Comparison of ENCODE assay signal across 16 cellular contexts in the genomic region with DNA sequence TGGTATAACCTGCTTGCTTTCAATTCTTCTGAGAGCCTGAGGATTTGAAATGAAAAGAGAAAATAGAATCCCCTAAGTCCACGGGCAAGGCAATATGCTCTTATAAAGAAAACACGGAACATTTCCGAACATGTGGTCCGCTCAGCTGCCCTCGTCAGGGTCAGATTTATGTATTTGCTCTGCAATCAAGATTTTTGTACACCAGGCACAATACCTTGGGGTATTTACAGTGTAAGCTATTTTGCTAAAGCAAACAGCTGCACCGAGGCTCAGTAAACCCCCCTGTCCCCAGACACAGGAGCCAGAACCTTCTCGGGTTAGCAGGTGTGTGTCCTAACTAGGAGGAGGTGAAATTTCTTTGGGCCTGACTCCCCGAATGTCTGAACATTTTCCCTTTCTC.
DNase-seq lines count a peak whose midpoint lies in the region; ATAC-seq and TF ChIP-seq lines count a peak whose summit lies in the region.
"Had no signal": no experiment of that assay in that cellular context is flagged by ENCODE, and none has a peak within 500 bp of the region (broad histone marks: within the 10 kb centered on the region; RNA-seq: fewer than 3 reads in every experiment).

No MANE protein-coding gene starts in this region.

- in situ Hi-C loops in T47D (cut with HindIII; ENCODE audit: low pct_unique_long_range_greater_than_20kb, low sequenced_read_pairs) (no loop called here), mammary epithelial cell (cut with MboI; ENCODE audit: low sequenced_read_pairs in 2 of 2) (no loop called here)

- TF ChIP-seq CTCF in mammary epithelial cell (conservative IDR thresholded peaks at IDR 0.05 in 1 of 2, IDR thresholded peaks at IDR 0.05 in 1 of 2; ENCODE audit: extremely low read depth in 1 of 2, insufficient read depth in 1 of 2, low read depth in 1 of 2, low read length in 2 of 2) (no peak), neural crest cell (conservative IDR thresholded peaks at IDR 0.05) (no peak)

- no peak overlapping the region for H3K9ac ChIP-seq in mammary epithelial cell (ENCODE audit: insufficient read depth, low read length)

- no peaks in the 10 kb centered on the region for H3K36me3 ChIP-seq in mammary epithelial cell (ENCODE audit: insufficient read depth, low read length)
- H3K36me3 ChIP-seq: BE2C, SJSA1 had no signal

- ATAC-seq in HG02852 (IDR thresholded peaks at IDR 0.05; ENCODE audit: unreplicated experiment), result no peak

- peaks cover 84% of the 10 kb centered on the region for H3K4me1 Mint-ChIP-seq in neural crest cell
- H3K4me1 Mint-ChIP-seq: CD4-positive, alpha-beta memory T cell had no signal

- no TSS peak for BruUV-seq in mammary epithelial cell (replicated peaks; lab: Mats Ljungman, UMichigan)

- DNase-seq in T47D (ENCODE audit: low read depth in 1 of 2, low spot score in 1 of 2) (peak; percentile 44 to 88), mammary epithelial cell (no peak), SHP77 (lab: John Stamatoyannopoulos, UW) (peak; percentile 76 to 77), neural crest cell (ENCODE audit: low read depth, low spot score) (no peak), AG08396 (ENCODE audit: low spot score) (no peak), cerebellum (ENCODE audit: low spot score) (no peak)
- DNase-seq: BE2C; CD4-positive, alpha-beta memory T cell; H9; MM.1S; NCI-H1436 treated with DMSO at 0.1 percent for 48 hours; NCI-H446; RPMI8226; SW 1271 had no signal

- no peaks in the 10 kb centered on the region for H3K79me2 ChIP-seq in mammary epithelial cell (ENCODE audit: insufficient read depth, low read length)

- no peaks in the 10 kb centered on the region for H3K27me3 Mint-ChIP-seq in neural crest cell (ENCODE audit: low read depth)

- H2AFZ ChIP-seq in mammary epithelial cell (ENCODE audit: low read depth, low read length), result no peak overlapping the region

- H3K4me3 ChIP-seq in mammary epithelial cell (replicated peaks in 1 of 3; ENCODE audit: insufficient read depth in 1 of 3, low read depth in 2 of 3, low read length in 3 of 3), result no peak overlapping the region
- H3K4me3 ChIP-seq: SJSA1 had no signal

- H3K9me3 ChIP-seq in mammary epithelial cell (replicated peaks; ENCODE audit: insufficient read depth, low read length), result no peaks in the 10 kb centered on the region
- H3K9me3 ChIP-seq: BE2C, SJSA1 had no signal

- H4K20me1 ChIP-seq in mammary epithelial cell (ENCODE audit: insufficient read depth, low read length), result no peaks in the 10 kb centered on the region

- H3K4me2 ChIP-seq in mammary epithelial cell (ENCODE audit: insufficient read depth, low read depth, low read length), result no peak overlapping the region

- dilution Hi-C loops in mammary epithelial cell (cut with HindIII; ENCODE audit: low sequenced_read_pairs), result no loop called here

- H3K4me3 Mint-ChIP-seq in neural crest cell, result peak overlapping the region; percentile 62
- H3K4me3 Mint-ChIP-seq: CD4-positive, alpha-beta memory T cell; H9 had no signal

- no peaks in the 10 kb centered on the region for H3K4me1 ChIP-seq in mammary epithelial cell (ENCODE audit: insufficient read depth, low read length)
- H3K4me1 ChIP-seq: BE2C, SJSA1 had no signal

- no peaks in the 10 kb centered on the region for H3K27me3 ChIP-seq in mammary epithelial cell (ENCODE audit: insufficient read depth, low read length)
- H3K27me3 ChIP-seq: BE2C, SJSA1 had no signal

- no peak overlapping the region for H3K27ac ChIP-seq in mammary epithelial cell (ENCODE audit: insufficient read depth, low read depth, low read length)
- H3K27ac ChIP-seq: SJSA1 had no signal

- 93% methylated on average over 7 of the region's 8 CpGs for whole genome bisulfite sequencing in mammary epithelial cell (ENCODE audit: low coverage, missing lambda C conversion rate)

- peak overlapping the region; percentile 98 for H3K27ac Mint-ChIP-seq in neural crest cell (ENCODE audit: unreplicated experiment)
- H3K27ac Mint-ChIP-seq: CD4-positive, alpha-beta memory T cell; H9 had no signal

- H3K9me3 Mint-ChIP-seq in neural crest cell, result peaks cover 4% of the 10 kb centered on the region
- H3K9me3 Mint-ChIP-seq: CD4-positive, alpha-beta memory T cell had no signal

- no peaks in the 10 kb centered on the region for H3K36me3 Mint-ChIP-seq in neural crest cell (ENCODE audit: low read depth)
- H3K36me3 Mint-ChIP-seq: CD4-positive, alpha-beta memory T cell had no signal

- intact Hi-C loops in mammary epithelial cell (cut with micrococcal nuclease), result no loop called here

- CTCF ChIA-PET in mammary epithelial cell (lab: Charles Lee; ENCODE audit: low non-redundant PET), result no interaction called here

Comparison
In these comparisons a context has a peak if more than half of its experiments do, and no peak if none do; other contexts are left out.
1. DNase-seq: peak in T47D (2 of 2) and SHP77 (2 of 2); none in mammary epithelial cell (single experiment), neural crest cell (single experiment), AG08396 (single experiment) and cerebellum (single experiment).